In genomic region chr22:32802291-32802826, GRCh38 we compare ENCODE assay signal across 1 cellular context.
TF ChIP-seq lines count a peak whose summit lies in the region.

No MANE protein-coding gene starts in this region.

TF ChIP-seq in H1, 55 proteins besides CTCF, POLR2A, EP300 and RAD21 (continued from another document):
- TF ChIP-seq, protein P1, sequence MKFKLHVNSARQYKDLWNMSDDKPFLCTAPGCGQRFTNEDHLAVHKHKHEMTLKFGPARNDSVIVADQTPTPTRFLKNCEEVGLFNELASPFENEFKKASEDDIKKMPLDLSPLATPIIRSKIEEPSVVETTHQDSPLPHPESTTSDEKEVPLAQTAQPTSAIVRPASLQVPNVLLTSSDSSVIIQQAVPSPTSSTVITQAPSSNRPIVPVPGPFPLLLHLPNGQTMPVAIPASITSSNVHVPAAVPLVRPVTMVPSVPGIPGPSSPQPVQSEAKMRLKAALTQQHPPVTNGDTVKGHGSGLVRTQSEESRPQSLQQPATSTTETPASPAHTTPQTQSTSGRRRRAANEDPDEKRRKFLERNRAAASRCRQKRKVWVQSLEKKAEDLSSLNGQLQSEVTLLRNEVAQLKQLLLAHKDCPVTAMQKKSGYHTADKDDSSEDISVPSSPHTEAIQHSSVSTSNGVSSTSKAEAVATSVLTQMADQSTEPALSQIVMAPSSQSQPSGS (IDR thresholded peaks at IDR 0.05; ENCODE audit: low read length): no peak
- TF ChIP-seq KDM4A (IDR thresholded peaks at IDR 0.05; ENCODE audit: low read depth, low read length, severe bottlenecking) (no peak), CREB1 (IDR thresholded peaks at IDR 0.05) (no peak), GTF2F1 (IDR thresholded peaks at IDR 0.05; ENCODE audit: borderline replicate concordance, low read depth, low read length) (no peak), SIN3A (conservative IDR thresholded peaks at IDR 0.05 in 1 of 2, IDR thresholded peaks at IDR 0.05 in 1 of 2; ENCODE audit: low read depth in 1 of 2, low read length in 2 of 2) (no peak), ASH2L (IDR thresholded peaks at IDR 0.05; ENCODE audit: low read length) (no peak), SP1 (IDR thresholded peaks at IDR 0.05; ENCODE audit: low read depth, low read length) (no peak), HDAC2 (IDR thresholded peaks at IDR 0.05; ENCODE audit: borderline replicate concordance in 1 of 2, low read depth in 2 of 2, low read length in 2 of 2) (no peak), CBX8 (IDR thresholded peaks at IDR 0.05; ENCODE audit: borderline replicate concordance, low read depth, low read length) (no peak), RXRA (IDR thresholded peaks at IDR 0.05; ENCODE audit: insufficient read depth, low read depth, low read length) (no peak), CEBPB (IDR thresholded peaks at IDR 0.05; ENCODE audit: low read depth, low read length) (no peak), JUND (IDR thresholded peaks at IDR 0.05; ENCODE audit: low read length) (no peak), YY1 (IDR thresholded peaks at IDR 0.05; ENCODE audit: low read depth, low read length) (no peak), KDM5A (IDR thresholded peaks at IDR 0.05; ENCODE audit: low read length) (no peak), SP4 (IDR thresholded peaks at IDR 0.05; ENCODE audit: low read length) (no peak), NRF1 (IDR thresholded peaks at IDR 0.05; ENCODE audit: low read depth, low read length) (no peak), CHD1 (IDR thresholded peaks at IDR 0.05; ENCODE audit: low read depth, low read length) (no peak)
